In the genomic region with DNA sequence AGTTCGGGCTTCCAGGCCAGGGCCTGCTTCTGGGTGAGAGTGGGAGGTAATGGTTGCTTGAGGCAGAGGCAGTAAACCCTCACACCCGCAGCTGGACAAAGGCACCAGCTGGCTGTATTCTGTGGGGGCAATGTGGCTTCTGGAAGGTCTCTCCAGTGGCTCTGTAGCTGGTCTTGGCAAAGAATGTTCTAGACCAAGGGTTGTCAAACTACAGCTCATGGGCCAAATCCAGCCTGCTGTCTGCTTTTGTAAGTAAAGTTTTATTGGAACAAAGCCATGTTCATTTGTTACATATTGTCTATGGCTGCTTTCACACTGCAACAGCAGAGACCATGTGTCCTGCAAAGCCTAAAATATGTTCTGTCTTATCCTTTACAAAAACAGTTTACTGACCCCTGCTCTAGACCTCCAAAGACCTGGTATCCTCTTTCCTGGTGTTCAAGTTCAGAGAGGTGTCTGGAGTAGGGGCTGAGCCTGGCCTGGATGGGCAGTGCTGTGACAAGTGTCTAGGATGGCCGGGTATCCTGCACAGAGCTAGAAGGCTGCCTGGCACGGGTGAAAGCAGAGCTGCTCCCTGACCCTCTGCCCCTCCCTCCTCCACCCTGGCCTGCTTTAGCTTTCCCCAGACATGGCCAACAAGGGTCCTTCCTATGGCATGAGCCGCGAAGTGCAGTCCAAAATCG, we compare ENCODE assay signal across 1 cellular context.
TF ChIP-seq lines count a peak whose summit lies in the region.

No MANE protein-coding gene starts in this region.

TF ChIP-seq in SK-N-SH, 30 proteins besides CTCF, POLR2A, EP300 and RAD21 (continued from another document):
- TF ChIP-seq USF2 (IDR thresholded peaks at IDR 0.05; ENCODE audit: borderline replicate concordance, low read depth, low read length), result no peak
- TF ChIP-seq, protein P1, sequence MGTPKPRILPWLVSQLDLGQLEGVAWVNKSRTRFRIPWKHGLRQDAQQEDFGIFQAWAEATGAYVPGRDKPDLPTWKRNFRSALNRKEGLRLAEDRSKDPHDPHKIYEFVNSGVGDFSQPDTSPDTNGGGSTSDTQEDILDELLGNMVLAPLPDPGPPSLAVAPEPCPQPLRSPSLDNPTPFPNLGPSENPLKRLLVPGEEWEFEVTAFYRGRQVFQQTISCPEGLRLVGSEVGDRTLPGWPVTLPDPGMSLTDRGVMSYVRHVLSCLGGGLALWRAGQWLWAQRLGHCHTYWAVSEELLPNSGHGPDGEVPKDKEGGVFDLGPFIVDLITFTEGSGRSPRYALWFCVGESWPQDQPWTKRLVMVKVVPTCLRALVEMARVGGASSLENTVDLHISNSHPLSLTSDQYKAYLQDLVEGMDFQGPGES (IDR thresholded peaks at IDR 0.05; ENCODE audit: low read depth, low read length), result no peak
- TF ChIP-seq GABPA (IDR thresholded peaks at IDR 0.05; ENCODE audit: low read depth), result no peak
- no peak for TF ChIP-seq TCF12 (IDR thresholded peaks at IDR 0.05)
TF ChIP-seq in SK-N-SH: peak in this region for 0.
